4 cellular contexts compared by ENCODE assay signal in the genomic region with DNA sequence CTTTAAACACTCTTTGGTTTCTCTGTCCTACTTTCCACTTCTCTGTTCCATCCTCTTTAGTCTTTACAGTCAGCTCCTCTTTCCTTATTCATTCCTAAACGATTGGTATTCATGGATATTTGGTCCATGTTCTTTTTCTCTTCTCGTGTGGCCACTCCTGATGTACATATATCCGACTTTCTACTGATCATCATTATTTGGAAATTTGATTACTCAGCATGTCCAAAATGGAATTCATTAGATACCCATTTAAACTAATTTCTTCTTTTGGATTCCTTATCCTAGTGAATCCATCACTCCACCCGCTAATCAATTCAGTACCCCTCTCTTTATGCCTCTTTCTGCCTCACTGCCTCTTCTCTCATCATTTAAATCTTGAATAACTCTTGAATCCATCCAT.
TF ChIP-seq lines count a peak whose summit lies in the region.

No MANE protein-coding gene starts in this region.

TF ChIP-seq in HepG2, 621 proteins besides CTCF, POLR2A, EP300 and RAD21:
- peak; percentile 81 to 92 for TF ChIP-seq MAFK (conservative IDR thresholded peaks at IDR 0.05 in 1 of 2, IDR thresholded peaks at IDR 0.05 in 1 of 2; ENCODE audit: low read length in 2 of 2)
- TF ChIP-seq MAFF (IDR thresholded peaks at IDR 0.05; ENCODE audit: low read depth, low read length), result peak; percentile 86
- TF ChIP-seq YEATS4 (CRISPR knock-in tag; IDR thresholded peaks at IDR 0.05; ENCODE audit: borderline replicate concordance), result no peak

TF ChIP-seq in HCT116, 20 proteins besides CTCF, POLR2A, EP300 and RAD21:
- no peak for TF ChIP-seq SIN3A (IDR thresholded peaks at IDR 0.05; ENCODE audit: low read depth)
- TF ChIP-seq POLR2AphosphoS5 (IDR thresholded peaks at IDR 0.05; ENCODE audit: low read depth, low read length), result no peak
- no peak for TF ChIP-seq EZH2 (IDR thresholded peaks at IDR 0.05)
- no peak for TF ChIP-seq ELF1 (IDR thresholded peaks at IDR 0.05; ENCODE audit: borderline replicate concordance, low read depth)
- TF ChIP-seq YY1 (IDR thresholded peaks at IDR 0.05; ENCODE audit: extremely low read depth, insufficient replicate concordance, low read depth, low read length), result no peak
- TF ChIP-seq TCF7L2 (IDR thresholded peaks at IDR 0.05; ENCODE audit: borderline replicate concordance, extremely low read depth, insufficient read depth, insufficient read length), result no peak
- TF ChIP-seq, protein P1, sequence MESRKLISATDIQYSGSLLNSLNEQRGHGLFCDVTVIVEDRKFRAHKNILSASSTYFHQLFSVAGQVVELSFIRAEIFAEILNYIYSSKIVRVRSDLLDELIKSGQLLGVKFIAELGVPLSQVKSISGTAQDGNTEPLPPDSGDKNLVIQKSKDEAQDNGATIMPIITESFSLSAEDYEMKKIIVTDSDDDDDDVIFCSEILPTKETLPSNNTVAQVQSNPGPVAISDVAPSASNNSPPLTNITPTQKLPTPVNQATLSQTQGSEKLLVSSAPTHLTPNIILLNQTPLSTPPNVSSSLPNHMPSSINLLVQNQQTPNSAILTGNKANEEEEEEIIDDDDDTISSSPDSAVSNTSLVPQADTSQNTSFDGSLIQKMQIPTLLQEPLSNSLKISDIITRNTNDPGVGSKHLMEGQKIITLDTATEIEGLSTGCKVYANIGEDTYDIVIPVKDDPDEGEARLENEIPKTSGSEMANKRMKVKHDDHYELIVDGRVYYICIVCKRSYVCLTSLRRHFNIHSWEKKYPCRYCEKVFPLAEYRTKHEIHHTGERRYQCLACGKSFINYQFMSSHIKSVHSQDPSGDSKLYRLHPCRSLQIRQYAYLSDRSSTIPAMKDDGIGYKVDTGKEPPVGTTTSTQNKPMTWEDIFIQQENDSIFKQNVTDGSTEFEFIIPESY (IDR thresholded peaks at IDR 0.05; ENCODE audit: extremely low read depth, insufficient replicate concordance, low read length), result no peak
- TF ChIP-seq CBX3 (IDR thresholded peaks at IDR 0.05; ENCODE audit: low read depth), result no peak
- no peak for TF ChIP-seq ATF3 (IDR thresholded peaks at IDR 0.05)
- no peak for TF ChIP-seq ZNF274 (IDR thresholded peaks at IDR 0.05; ENCODE audit: low read depth, low read length)
- no peak for TF ChIP-seq EGR1 (IDR thresholded peaks at IDR 0.05; ENCODE audit: low read depth)
- no peak for TF ChIP-seq CEBPB (IDR thresholded peaks at IDR 0.05; ENCODE audit: low read depth)
- TF ChIP-seq ZFX (IDR thresholded peaks at IDR 0.05), result no peak
- TF ChIP-seq SRF (IDR thresholded peaks at IDR 0.05; ENCODE audit: low read depth), result no peak
- TF ChIP-seq FOSL1 (IDR thresholded peaks at IDR 0.05; ENCODE audit: low read depth), result no peak
- TF ChIP-seq, protein P2, sequence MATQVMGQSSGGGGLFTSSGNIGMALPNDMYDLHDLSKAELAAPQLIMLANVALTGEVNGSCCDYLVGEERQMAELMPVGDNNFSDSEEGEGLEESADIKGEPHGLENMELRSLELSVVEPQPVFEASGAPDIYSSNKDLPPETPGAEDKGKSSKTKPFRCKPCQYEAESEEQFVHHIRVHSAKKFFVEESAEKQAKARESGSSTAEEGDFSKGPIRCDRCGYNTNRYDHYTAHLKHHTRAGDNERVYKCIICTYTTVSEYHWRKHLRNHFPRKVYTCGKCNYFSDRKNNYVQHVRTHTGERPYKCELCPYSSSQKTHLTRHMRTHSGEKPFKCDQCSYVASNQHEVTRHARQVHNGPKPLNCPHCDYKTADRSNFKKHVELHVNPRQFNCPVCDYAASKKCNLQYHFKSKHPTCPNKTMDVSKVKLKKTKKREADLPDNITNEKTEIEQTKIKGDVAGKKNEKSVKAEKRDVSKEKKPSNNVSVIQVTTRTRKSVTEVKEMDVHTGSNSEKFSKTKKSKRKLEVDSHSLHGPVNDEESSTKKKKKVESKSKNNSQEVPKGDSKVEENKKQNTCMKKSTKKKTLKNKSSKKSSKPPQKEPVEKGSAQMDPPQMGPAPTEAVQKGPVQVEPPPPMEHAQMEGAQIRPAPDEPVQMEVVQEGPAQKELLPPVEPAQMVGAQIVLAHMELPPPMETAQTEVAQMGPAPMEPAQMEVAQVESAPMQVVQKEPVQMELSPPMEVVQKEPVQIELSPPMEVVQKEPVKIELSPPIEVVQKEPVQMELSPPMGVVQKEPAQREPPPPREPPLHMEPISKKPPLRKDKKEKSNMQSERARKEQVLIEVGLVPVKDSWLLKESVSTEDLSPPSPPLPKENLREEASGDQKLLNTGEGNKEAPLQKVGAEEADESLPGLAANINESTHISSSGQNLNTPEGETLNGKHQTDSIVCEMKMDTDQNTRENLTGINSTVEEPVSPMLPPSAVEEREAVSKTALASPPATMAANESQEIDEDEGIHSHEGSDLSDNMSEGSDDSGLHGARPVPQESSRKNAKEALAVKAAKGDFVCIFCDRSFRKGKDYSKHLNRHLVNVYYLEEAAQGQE (IDR thresholded peaks at IDR 0.05; ENCODE audit: low read depth), result no peak
TF ChIP-seq in HCT116: peak in this region for 0.

TF ChIP-seq in K562, 482 proteins besides CTCF, POLR2A, EP300 and RAD21:
- TF ChIP-seq FIP1L1 (IDR thresholded peaks at IDR 0.05; ENCODE audit: low read depth, low read length, poor library complexity, severe bottlenecking) (no peak), ZNF316 (IDR thresholded peaks at IDR 0.05) (peak; percentile 91), EP400 (IDR thresholded peaks at IDR 0.05) (no peak), C11orf30 (IDR thresholded peaks at IDR 0.05; ENCODE audit: low read depth) (peak; percentile 78), U2AF1 (optimal IDR thresholded peaks at IDR 0.05; ENCODE audit: low read depth, low read length) (no peak), MAFG (tag; conservative IDR thresholded peaks at IDR 0.05) (peak; percentile 85), MAFK (IDR thresholded peaks at IDR 0.05; ENCODE audit: low read length) (peak; percentile 60), NELFE (IDR thresholded peaks at IDR 0.05; ENCODE audit: insufficient read depth, insufficient read length) (no peak), BACH1 (tag; IDR thresholded peaks at IDR 0.05) (no peak), MAFF (IDR thresholded peaks at IDR 0.05; ENCODE audit: low read length) (peak; percentile 55), TBP (optimal IDR thresholded peaks at IDR 0.05; ENCODE audit: low read depth, low read length) (no peak)
- TF ChIP-seq, protein P3, sequence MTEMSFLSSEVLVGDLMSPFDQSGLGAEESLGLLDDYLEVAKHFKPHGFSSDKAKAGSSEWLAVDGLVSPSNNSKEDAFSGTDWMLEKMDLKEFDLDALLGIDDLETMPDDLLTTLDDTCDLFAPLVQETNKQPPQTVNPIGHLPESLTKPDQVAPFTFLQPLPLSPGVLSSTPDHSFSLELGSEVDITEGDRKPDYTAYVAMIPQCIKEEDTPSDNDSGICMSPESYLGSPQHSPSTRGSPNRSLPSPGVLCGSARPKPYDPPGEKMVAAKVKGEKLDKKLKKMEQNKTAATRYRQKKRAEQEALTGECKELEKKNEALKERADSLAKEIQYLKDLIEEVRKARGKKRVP (CRISPR knock-in tag; IDR thresholded peaks at IDR 0.05), result no peak

TF ChIP-seq in H1, 55 proteins besides CTCF, POLR2A, EP300 and RAD21:
- peak; percentile 26; the same call in 1 of the 2 replicates for TF ChIP-seq MAFK (IDR thresholded peaks at IDR 0.05; ENCODE audit: low read depth, low read length)
- no peak for TF ChIP-seq SP2 (IDR thresholded peaks at IDR 0.05; ENCODE audit: low read length)
- no peak for TF ChIP-seq CHD2 (IDR thresholded peaks at IDR 0.05; ENCODE audit: low read length)
